8 cellular contexts compared by ENCODE assay signal in the genomic region with DNA sequence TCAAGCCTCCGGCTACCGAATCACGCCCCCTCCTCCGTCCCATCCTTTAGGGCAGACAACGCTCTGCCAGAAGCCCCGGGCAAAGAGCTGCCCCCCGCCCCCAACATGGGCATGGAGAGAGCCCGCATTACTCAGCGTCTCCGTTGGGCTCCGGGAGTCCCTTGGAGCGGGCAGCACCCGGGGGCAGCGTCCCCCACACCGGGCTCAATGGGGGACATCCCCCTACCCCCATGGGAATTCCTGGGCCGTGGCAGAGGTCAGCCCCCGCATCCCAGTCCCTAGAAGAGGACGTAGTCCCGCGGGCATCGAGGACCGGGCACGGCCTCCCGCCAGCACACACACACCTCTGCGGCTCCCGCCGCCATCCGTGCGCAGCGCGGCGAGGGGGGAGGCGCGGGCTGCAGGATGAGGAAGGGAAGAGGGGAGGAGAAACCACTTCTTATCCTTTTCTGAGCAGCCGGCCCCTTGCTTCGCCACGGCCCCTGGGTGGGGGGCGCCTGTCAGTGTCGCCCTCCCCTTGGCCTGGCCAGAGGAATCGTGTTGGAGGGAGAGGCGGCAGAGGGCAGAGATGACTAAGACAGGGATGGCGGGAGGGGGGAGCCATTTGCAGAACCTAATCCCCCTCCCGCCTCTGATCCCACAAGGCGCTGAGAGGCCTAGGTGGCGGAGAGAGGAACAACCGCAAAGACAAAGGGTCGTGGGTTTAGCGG. TPM values are rescaled to one million over a fixed set of nuclear protein-coding genes. Genes with fewer than 3 reads are reported as not detected.
A peak's percentile ranks its signal among the peaks of the same experiment; 100 is the strongest.
DNase-seq lines count a peak whose midpoint lies in the region; ATAC-seq, FAIRE-seq and TF ChIP-seq lines count a peak whose summit lies in the region.

No MANE protein-coding gene starts in this region.

- H4K5ac ChIP-seq in mesendoderm (ENCODE audit: low read length), result no peak overlapping the region

- H3K36me3 Mint-ChIP-seq in Caco-2 (ENCODE audit: insufficient read depth, unreplicated experiment), result peaks cover 6% of the 10 kb centered on the region

- no peaks in the 10 kb centered on the region for H3K9me3 Mint-ChIP-seq in Caco-2 (ENCODE audit: unreplicated experiment)

- H3K56ac ChIP-seq in mesendoderm (ENCODE audit: low read length), result peak overlapping the region; percentile 93

- TF ChIP-seq POLR2A in uterus (IDR thresholded peaks at IDR 0.05), result no peak

- peak overlapping the region; percentile 37 for H3K4ac ChIP-seq in mesendoderm (ENCODE audit: low read depth, low read length)

- no peak overlapping the region for H2BK15ac ChIP-seq in mesendoderm (replicated peaks; ENCODE audit: low read depth)

- H3K27ac ChIP-seq in RWPE2 (ENCODE audit: poor library complexity, severe bottlenecking) (no peak overlapping the region), ectodermal cell (ENCODE audit: insufficient read depth, low read depth, low read length, poor library complexity, severe bottlenecking) (no peak overlapping the region), mesendoderm (ENCODE audit: low read depth, low read length) (peak overlapping the region; percentile 70), uterus (peak overlapping the region; percentile 17 to 79)

- peak; percentile 37 for DNase-seq in Caco-2
- peak; percentile 53 for DNase-seq in HTR-8/SVneo (ENCODE audit: insufficient read length, low spot score)
- no peak for DNase-seq in RWPE2 (ENCODE audit: low spot score)
- DNase-seq in mesendoderm, result peak; percentile 83
- peak in 1 of 2 donors; percentile 52 for DNase-seq in uterus
- DNase-seq in NCI-H2029 (lab: John Stamatoyannopoulos, UW), result no peak

- no peak overlapping the region for H2AK5ac ChIP-seq in mesendoderm (ENCODE audit: low read length)

- peak overlapping the region; percentile 81 for H3K4me2 ChIP-seq in mesendoderm (ENCODE audit: low read length)

- H3K27me3 ChIP-seq in Caco-2 (replicated peaks; ENCODE audit: control insufficient read depth, insufficient read depth, low read length), result no peaks in the 10 kb centered on the region
- H3K27me3 ChIP-seq in RWPE2 (ENCODE audit: insufficient read depth, poor library complexity, severe bottlenecking), result no peaks in the 10 kb centered on the region
- H3K27me3 ChIP-seq in ectodermal cell (ENCODE audit: control insufficient read depth, insufficient read depth, low read length, poor library complexity, severe bottlenecking), result no peaks in the 10 kb centered on the region
- no peaks in the 10 kb centered on the region for H3K27me3 ChIP-seq in mesendoderm (ENCODE audit: insufficient read depth, low read length, poor library complexity)
- no peaks in the 10 kb centered on the region for H3K27me3 ChIP-seq in uterus

- H3K4me1 Mint-ChIP-seq in Caco-2 (ENCODE audit: low read depth, unreplicated experiment), result peaks cover 16% of the 10 kb centered on the region

- H3K79me2 ChIP-seq in mesendoderm (ENCODE audit: control insufficient read depth, insufficient read depth, low read length), result no peaks in the 10 kb centered on the region

- H3K27me3 Mint-ChIP-seq in Caco-2 (ENCODE audit: insufficient read depth, unreplicated experiment), result peaks cover 5% of the 10 kb centered on the region

- BruUV-seq in Caco-2 (replicated peaks; lab: Mats Ljungman, UMichigan), result no TSS peak

- CTCF ChIA-PET in Caco-2 (lab: Charles Lee), result interaction anchor here (0.6 to 1.3 kb wide), 4 partner anchors 11 to 626 kb away, joined by 3 to 11 read pairs (median 4); partner anchors contain the start of gene SPOUT1

- H3K4me3 ChIP-seq in Caco-2 (ENCODE audit: low read depth, low read length), result peak overlapping the region; percentile 68
- H3K4me3 ChIP-seq in RWPE2 (ENCODE audit: severe bottlenecking), result peak overlapping the region; percentile 48
- peak overlapping the region; percentile 56 for H3K4me3 ChIP-seq in ectodermal cell (ENCODE audit: insufficient read depth, low read depth, low read length)
- H3K4me3 ChIP-seq in mesendoderm (ENCODE audit: low read length), result peak overlapping the region; percentile 44
- H3K4me3 ChIP-seq in uterus, result peak overlapping the region; percentile 53

- no peaks in the 10 kb centered on the region for H3K9me3 ChIP-seq in Caco-2
- H3K9me3 ChIP-seq in RWPE2 (ENCODE audit: severe bottlenecking), result peaks cover 2% of the 10 kb centered on the region
- no peaks in the 10 kb centered on the region for H3K9me3 ChIP-seq in ectodermal cell (ENCODE audit: control insufficient read depth, low read length)
- no peaks in the 10 kb centered on the region for H3K9me3 ChIP-seq in uterus

- ATAC-seq in RWPE2 (ENCODE audit: low read depth) (peak; percentile 66), HG03521 (IDR thresholded peaks at IDR 0.05; ENCODE audit: unreplicated experiment) (no peak)

- H3K4me1 ChIP-seq in Caco-2 (peaks cover 6% of the 10 kb centered on the region; the same call in 1 of the 2 replicates), RWPE2 (ENCODE audit: insufficient read depth, poor library complexity, severe bottlenecking) (no peaks in the 10 kb centered on the region), ectodermal cell (ENCODE audit: control insufficient read depth, insufficient read depth, low read length) (peaks cover 5% of the 10 kb centered on the region), mesendoderm (ENCODE audit: control insufficient read depth, low read depth, low read length) (peaks cover 3% of the 10 kb centered on the region), uterus (peaks cover 0 to 8% of the 10 kb centered on the region in 2 donors)

- H3K9ac ChIP-seq in mesendoderm (ENCODE audit: low read length), result peak overlapping the region; percentile 85

- no peak for TF ChIP-seq CTCF in Caco-2 (IDR thresholded peaks at IDR 0.05; ENCODE audit: insufficient read depth in 1 of 2, low read depth in 1 of 2, low read length in 1 of 2, severe bottlenecking in 1 of 2, unreplicated experiment in 1 of 2)
- TF ChIP-seq CTCF in RWPE2 (IDR thresholded peaks at IDR 0.05; ENCODE audit: poor library complexity, severe bottlenecking), result no peak
- no peak for TF ChIP-seq CTCF in uterus (IDR thresholded peaks at IDR 0.05)

- peak overlapping the region; percentile 33 for H3K18ac ChIP-seq in mesendoderm (ENCODE audit: low read length)

- POLR2A ChIA-PET in Caco-2 (lab: Charles Lee), result no interaction called here

- H3K23ac ChIP-seq in mesendoderm (ENCODE audit: low read length), result no peak overlapping the region

- no peak overlapping the region for H2BK120ac ChIP-seq in mesendoderm (ENCODE audit: low read depth, low read length)

- no peak for FAIRE-seq in HTR-8/SVneo (lab: Jason Lieb, UNC)

- WGBS in ectodermal cell, 2 experiments, result 0% methylated on average over 48 of the region's 48 CpGs
- no CpG with 5 or more reads among the region's 48 CpGs for WGBS in mesendoderm (ENCODE audit: extremely low coverage, insufficient coverage, low lambda C conversion rate)

- no peaks in the 10 kb centered on the region for H3K36me3 ChIP-seq in Caco-2 (ENCODE audit: control insufficient read depth, insufficient read depth, low read length)
- H3K36me3 ChIP-seq in RWPE2 (ENCODE audit: low read depth), result no peaks in the 10 kb centered on the region
- H3K36me3 ChIP-seq in ectodermal cell (ENCODE audit: control insufficient read depth, insufficient read depth, low read length), result no peaks in the 10 kb centered on the region
- no peaks in the 10 kb centered on the region for H3K36me3 ChIP-seq in mesendoderm (ENCODE audit: control insufficient read depth, insufficient read depth, low read length)
- no peaks in the 10 kb centered on the region for H3K36me3 ChIP-seq in uterus

- intact Hi-C loops in Caco-2 (cut with micrococcal nuclease; ENCODE audit: unreplicated experiment) (loop anchor here (1.0 kb wide), 2 partner anchors 11 to 14 kb away; no protein-coding TSS in a partner anchor), uterus (cut with DNase I; ENCODE audit: low total_unique reads) (no loop called here)

- H4K8ac ChIP-seq in mesendoderm (ENCODE audit: low read depth, low read length), result no peak overlapping the region

- H2BK5ac ChIP-seq in mesendoderm (ENCODE audit: low read length), result peak overlapping the region; percentile 35

- peak overlapping the region; percentile 68 for H3K4me3 Mint-ChIP-seq in Caco-2 (ENCODE audit: unreplicated experiment)

- H3K27ac Mint-ChIP-seq in Caco-2 (ENCODE audit: unreplicated experiment), result no peak overlapping the region

- no peaks in the 10 kb centered on the region for H3K79me1 ChIP-seq in mesendoderm (ENCODE audit: low read length)

RNA-seq across cellular contexts. Expression of gene DNM1, which starts 0.8 kb away (rescaled TPM):
- total RNA-seq in Caco-2 (2022) (3.9 and 5.2 TPM in 2 replicates), uterus (10 to 100 TPM in 3 of 4 donors, 1 to 10 TPM in 1; 5.0 to 71.5 (median 31.0) TPM)
- polyA plus RNA-seq in ectodermal cell (2013, experiment 1 of 4), result 135 TPM
- 159 TPM for polyA plus RNA-seq in ectodermal cell (2013, experiment 2 of 4)
- polyA plus RNA-seq in ectodermal cell (2013, experiment 3 of 4), result 82.2 TPM
- polyA plus RNA-seq in ectodermal cell (2013, experiment 4 of 4), result 99.2 TPM
- 9.5 TPM for polyA plus RNA-seq in mesendoderm (2013, experiment 1 of 2)
- 8.9 TPM for polyA plus RNA-seq in mesendoderm (2013, experiment 2 of 2)

RNA-seq across cellular contexts. Expression of gene CIZ1, which starts 12.6 kb away (rescaled TPM):
- total RNA-seq in Caco-2 (2022), result 154 and 187 TPM in 2 replicates
- 132 TPM for polyA plus RNA-seq in ectodermal cell (2013, experiment 1 of 4)
- polyA plus RNA-seq in ectodermal cell (2013, experiment 2 of 4), result 119 TPM
- polyA plus RNA-seq in ectodermal cell (2013, experiment 3 of 4), result 92.4 TPM
- polyA plus RNA-seq in ectodermal cell (2013, experiment 4 of 4), result 117 TPM
- polyA plus RNA-seq in mesendoderm (2013, experiment 1 of 2), result 108 TPM
- 110 TPM for polyA plus RNA-seq in mesendoderm (2013, experiment 2 of 2)
- total RNA-seq in uterus, result 100 to 1,000 TPM in 1 of 4 donors, 10 to 100 TPM in 3; 31.3 to 151 (median 52.6) TPM

RNA-seq across cellular contexts. Expression of gene BBLN, which starts 43.9 kb away (rescaled TPM):
- total RNA-seq in Caco-2 (2022), result 34.2 and 36.5 TPM in 2 replicates
- 93.9 TPM for polyA plus RNA-seq in ectodermal cell (2013, experiment 1 of 4)
- 86.0 TPM for polyA plus RNA-seq in ectodermal cell (2013, experiment 2 of 4)
- polyA plus RNA-seq in ectodermal cell (2013, experiment 3 of 4), result 114 TPM
- polyA plus RNA-seq in ectodermal cell (2013, experiment 4 of 4), result 123 TPM
- polyA plus RNA-seq in mesendoderm (2013, experiment 1 of 2), result 55.7 TPM
- 57.0 TPM for polyA plus RNA-seq in mesendoderm (2013, experiment 2 of 2)
- total RNA-seq in uterus, result 100 to 1,000 TPM in 2 of 4 donors, 10 to 100 TPM in 2; 31.3 to 198 (median 96.0) TPM

RNA-seq across cellular contexts. Expression of gene LCN2, which starts 54.7 kb away (rescaled TPM):
- total RNA-seq in Caco-2 (2022), result not detected in 2 replicates
- not detected for polyA plus RNA-seq in ectodermal cell (2013, experiment 1 of 4)
- polyA plus RNA-seq in ectodermal cell (2013, experiment 2 of 4), result not detected
- not detected for polyA plus RNA-seq in ectodermal cell (2013, experiment 3 of 4)
- polyA plus RNA-seq in ectodermal cell (2013, experiment 4 of 4), result not detected
- polyA plus RNA-seq in mesendoderm (2013, experiment 1 of 2), result 0.58 TPM
- polyA plus RNA-seq in mesendoderm (2013, experiment 2 of 2), result 0.48 TPM
- 1 to 10 TPM in 1 of 4 donors, under 1 TPM in 1, not detected in 2; 0.98 to 2.6 TPM for total RNA-seq in uterus

Comparison
In these comparisons a context has a peak if more than half of its experiments do, and no peak if none do; other contexts are left out.
1. DNase-seq: peak in Caco-2 (2 of 2), HTR-8/SVneo (single experiment) and mesendoderm (single experiment); none in RWPE2 (single experiment) and NCI-H2029 (single experiment).
2. H3K27ac ChIP-seq: peak in mesendoderm (single experiment) and uterus (2 of 2); none in RWPE2 (single experiment) and ectodermal cell (single experiment).
3. Peak in every context shown above with its lines, with median percentiles within 50 percentile points of each other: H3K4me3 ChIP-seq.